ENCODE assay signal across 17 cellular contexts in genomic region chr15:35713733-35714132, GRCh38.
A peak's percentile ranks its signal among the peaks of the same experiment; 100 is the strongest.
DNase-seq lines count a peak whose midpoint lies in the region; ATAC-seq and TF ChIP-seq lines count a peak whose summit lies in the region.
"Had no signal": no experiment of that assay in that cellular context is flagged by ENCODE, and none has a peak within 500 bp of the region (broad histone marks: within the 10 kb centered on the region; RNA-seq: fewer than 3 reads in every experiment).

No MANE protein-coding gene starts in this region.

- peak overlapping the region; percentile 9 for H2BK12ac ChIP-seq in trophoblast cell (ENCODE audit: low read length)

- H3K27me3 ChIP-seq in SJSA1 (replicated peaks) = no peaks in the 10 kb centered on the region
- H3K27me3 ChIP-seq in trophoblast cell (ENCODE audit: insufficient read depth, low read length) = no peaks in the 10 kb centered on the region
- H3K27me3 ChIP-seq in naive thymus-derived CD4-positive, alpha-beta T cell (ENCODE audit: control insufficient read depth in 2 of 2, insufficient read depth in 2 of 2, low read length in 2 of 2) = no peaks in the 10 kb centered on the region
- H3K27me3 ChIP-seq: colonic mucosa, ovary had no signal

- H3K27ac Mint-ChIP-seq in naive thymus-derived CD4-positive, alpha-beta T cell = no peak overlapping the region
- H3K27ac Mint-ChIP-seq: activated naive CD8-positive, alpha-beta T cell; H9; T-helper 2 cell treated with Interferon-gamma antibody and Interleukin-4, amounts not matched to agents 5 μg/mL and 100 μg/mL, for 36 hours had no signal

- no peak overlapping the region for H3K18ac ChIP-seq in trophoblast cell (ENCODE audit: low read length)

- no peak overlapping the region for H2AFZ ChIP-seq in trophoblast cell (ENCODE audit: insufficient read depth, low read length, poor library complexity)

- no peak overlapping the region for H3K4me3 Mint-ChIP-seq in naive thymus-derived CD4-positive, alpha-beta T cell
- H3K4me3 Mint-ChIP-seq: activated naive CD8-positive, alpha-beta T cell; H9; T-helper 2 cell treated with Interferon-gamma antibody and Interleukin-4, amounts not matched to agents 5 μg/mL and 100 μg/mL, for 36 hours had no signal

- peaks cover 0 to 6% (median 2%) of the 10 kb centered on the region in 11 donors for H3K9me3 Mint-ChIP-seq in naive thymus-derived CD4-positive, alpha-beta T cell
- H3K9me3 Mint-ChIP-seq: T-helper 2 cell treated with Interferon-gamma antibody and Interleukin-4, amounts not matched to agents 5 μg/mL and 100 μg/mL, for 36 hours had no signal

- no peak overlapping the region for H4K12ac ChIP-seq in trophoblast cell (ENCODE audit: low read depth, low read length)

- no peak overlapping the region for H2BK120ac ChIP-seq in trophoblast cell (ENCODE audit: insufficient read depth, low read length, poor library complexity)

- no peak overlapping the region for H3K14ac ChIP-seq in trophoblast cell (ENCODE audit: low read length)

- TF ChIP-seq CTCF in fibroblast of mammary gland (conservative IDR thresholded peaks at IDR 0.05; ENCODE audit: control insufficient read depth, insufficient read depth, low read depth, low read length) = no peak

- H3K4me1 ChIP-seq in SJSA1 (replicated peaks) = peaks cover 11% of the 10 kb centered on the region
- H3K4me1 ChIP-seq in trophoblast cell (ENCODE audit: control insufficient read depth in 1 of 2, insufficient read depth in 2 of 2, low read length in 2 of 2) = peaks cover 5 to 7% of the 10 kb centered on the region in 2 experiments
- no peaks in the 10 kb centered on the region for H3K4me1 ChIP-seq in naive thymus-derived CD4-positive, alpha-beta T cell (ENCODE audit: control insufficient read depth in 2 of 2, insufficient read depth in 2 of 2, low read length in 2 of 2)
- H3K4me1 ChIP-seq: colonic mucosa had no signal

- H2BK5ac ChIP-seq in trophoblast cell (ENCODE audit: low read depth, low read length, poor library complexity) = peak overlapping the region; percentile 33

- no peak overlapping the region for H3K27ac ChIP-seq in SJSA1
- H3K27ac ChIP-seq in trophoblast cell (ENCODE audit: low read depth, low read length) = peak overlapping the region; percentile 67
- no peak overlapping the region for H3K27ac ChIP-seq in naive thymus-derived CD4-positive, alpha-beta T cell (ENCODE audit: low read depth, low read length)
- H3K27ac ChIP-seq: colonic mucosa, ovary had no signal

- H4K91ac ChIP-seq in trophoblast cell (ENCODE audit: low read depth, low read length) = no peak overlapping the region

- no peak overlapping the region for H3K4me3 ChIP-seq in SJSA1
- H3K4me3 ChIP-seq in fibroblast of mammary gland (ENCODE audit: control insufficient read depth, low read depth, low read length) = no peak overlapping the region
- no peak overlapping the region for H3K4me3 ChIP-seq in trophoblast cell (ENCODE audit: low read depth, low read length)
- H3K4me3 ChIP-seq in naive thymus-derived CD4-positive, alpha-beta T cell (ENCODE audit: low read length) = no peak overlapping the region
- H3K4me3 ChIP-seq: colonic mucosa, ovary had no signal

- ATAC-seq in naive thymus-derived CD4-positive, alpha-beta T cell = no peak

- DNase-seq in HCEC 1CT (peak; percentile 69), SJSA1 (ENCODE audit: low read depth in 1 of 2, low spot score in 2 of 2) (peak; percentile 50 to 53), fibroblast of mammary gland (ENCODE audit: low read depth) (peak; percentile 54), trophoblast cell (peak; percentile 78 to 85), NCI-H187 treated with DMSO at 0.1 percent for 48 hours (lab: John Stamatoyannopoulos, UW) (no peak), iPS-NIHi7 (ENCODE audit: extremely low spot score) (no peak), LoVo (ENCODE audit: low spot score) (no peak)
- DNase-seq in naive thymus-derived CD4-positive, alpha-beta T cell = no peak
- DNase-seq: colonic mucosa, H9, NCI-H2081, NCI-H748 treated with DMSO at 0.1 percent for 48 hours, ovary, RPMI8226, substantia nigra had no signal

- peaks cover 7% of the 10 kb centered on the region for H3K79me1 ChIP-seq in trophoblast cell (ENCODE audit: low read length)

- intact Hi-C loops in naive thymus-derived CD4-positive, alpha-beta T cell (cut with micrococcal nuclease) = no loop called here

- no peak overlapping the region for H2AK5ac ChIP-seq in trophoblast cell (ENCODE audit: low read length)

- no peaks in the 10 kb centered on the region for H3K4me1 Mint-ChIP-seq in naive thymus-derived CD4-positive, alpha-beta T cell

- no peaks in the 10 kb centered on the region for H3K79me2 ChIP-seq in trophoblast cell (ENCODE audit: control insufficient read depth, insufficient read depth, low read length, poor library complexity)

- CTCF ChIA-PET in naive thymus-derived CD4-positive, alpha-beta T cell (lab: Charles Lee) = no interaction called here

- no CpG with 5 or more reads among the region's 2 CpGs for WGBS in trophoblast cell (ENCODE audit: extremely low coverage, insufficient coverage, insufficient read length)

- no peak overlapping the region for H3K9ac ChIP-seq in trophoblast cell (ENCODE audit: low read length)

- H3K4ac ChIP-seq in trophoblast cell (ENCODE audit: low read depth, low read length) = no peak overlapping the region

- no peaks in the 10 kb centered on the region for H3K36me3 Mint-ChIP-seq in naive thymus-derived CD4-positive, alpha-beta T cell
- H3K36me3 Mint-ChIP-seq: activated naive CD8-positive, alpha-beta T cell had no signal

- no peak overlapping the region for H4K8ac ChIP-seq in trophoblast cell (ENCODE audit: low read depth, low read length)

- no peak overlapping the region for H3K4me2 ChIP-seq in trophoblast cell (ENCODE audit: low read length)

- no peak overlapping the region for H3K23ac ChIP-seq in trophoblast cell (ENCODE audit: low read length)

- H3K9me3 ChIP-seq in SJSA1 (replicated peaks) = no peaks in the 10 kb centered on the region
- no peaks in the 10 kb centered on the region for H3K9me3 ChIP-seq in trophoblast cell (ENCODE audit: insufficient read depth, low read depth, low read length)
- H3K9me3 ChIP-seq in naive thymus-derived CD4-positive, alpha-beta T cell (ENCODE audit: control insufficient read depth in 2 of 3, low read length in 3 of 3) = no peaks in the 10 kb centered on the region
- H3K9me3 ChIP-seq: colonic mucosa, ovary had no signal

- peaks cover 0 to 17% (median 11%) of the 10 kb centered on the region in 5 donors for H3K27me3 Mint-ChIP-seq in naive thymus-derived CD4-positive, alpha-beta T cell

- H3K36me3 ChIP-seq in SJSA1 = no peaks in the 10 kb centered on the region
- no peaks in the 10 kb centered on the region for H3K36me3 ChIP-seq in trophoblast cell (ENCODE audit: control insufficient read depth in 1 of 2, insufficient read depth in 2 of 2, low read length in 2 of 2)
- H3K36me3 ChIP-seq in naive thymus-derived CD4-positive, alpha-beta T cell (ENCODE audit: control insufficient read depth in 2 of 3, insufficient read depth in 3 of 3, low read length in 3 of 3) = no peaks in the 10 kb centered on the region
- H3K36me3 ChIP-seq: colonic mucosa, ovary had no signal

- POLR2A ChIA-PET in naive thymus-derived CD4-positive, alpha-beta T cell (lab: Charles Lee) = no interaction called here

Comparison
In these comparisons a context has a peak if more than half of its experiments do, and no peak if none do; other contexts are left out.
1. DNase-seq: peak in HCEC 1CT (single experiment), SJSA1 (2 of 2), fibroblast of mammary gland (single experiment) and trophoblast cell (2 of 2); none in NCI-H187 treated with DMSO at 0.1 percent for 48 hours (single experiment), iPS-NIHi7 (single experiment), naive thymus-derived CD4-positive, alpha-beta T cell (0 of 9) and LoVo (single experiment).